34 cellular contexts compared by ENCODE assay signal in genomic region chr13:25934127-25934526, GRCh38.
"Had no signal": no experiment of that assay in that cellular context is flagged by ENCODE, and none has a peak within 500 bp of the region (broad histone marks: within the 10 kb centered on the region; RNA-seq: fewer than 3 reads in every experiment).

No MANE protein-coding gene starts in this region.

- H3K9me3 ChIP-seq: adrenal gland, ascending aorta, body of pancreas, breast epithelium had no signal

- H3K9me3 Mint-ChIP-seq: activated naive CD4-positive, alpha-beta T cell treated with anti-CD3 and anti-CD28 coated beads, Interleukin-2, amount 10 ng/mL, durations not matched to agents 7 days and 5 days; activated naive CD8-positive, alpha-beta T cell treated with anti-CD3 and anti-CD28 coated beads for 36 hours; activated naive CD8-positive, alpha-beta T cell treated with anti-CD3 and anti-CD28 coated beads, Interleukin-2, amount 10 ng/mL, durations not matched to agents 7 days and 5 days; activated naive CD8-positive, alpha-beta T cell treated with anti-CD3 and anti-CD28 coated beads, Interleukin-2, amount 50 U/mL, for 24 hours; activated T-cell treated with anti-CD3 and anti-CD28 coated beads, Interleukin-2, amount 50 U/mL, for 24 hours; activated T-cell treated with anti-CD3 and anti-CD28 coated beads, Interleukin-2, amount 50 U/mL, for 4 hours; activated T-cell treated with anti-CD3 and anti-CD28 coated beads, Interleukin-2, amount 50 U/mL, for 72 hours; activated T-helper 1 cell treated with anti-CD3 and anti-CD28 coated beads, Interleukin-12 subunit alpha, Interleukin-12 subunit beta, Interleukin-2, Interleukin-4 antibody, amounts not matched to agents 30 ng/mL and 10 ng/mL and 1 ng/mL, durations not matched to agents 14 hours and 24 hours and 36 hours; activated T-helper 17 cell treated with anti-CD3 and anti-CD28 coated beads, Interleukin-2, amount 50 U/mL, for 72 hours; activated T-helper 2 cell treated with anti-CD3 and anti-CD28 coated beads, Interferon-gamma antibody, Interleukin-2, Interleukin-4, amounts not matched to agents 10 μg/mL and 5 μg/mL and 100 μg/mL, durations not matched to agents 14 hours and 24 hours and 36 hours; central memory CD8-positive, alpha-beta T cell had no signal

- DNase-seq: activated effector memory CD4-positive, alpha-beta T cell treated with anti-CD3 and anti-CD28 coated beads, Interleukin-2, amount 50 U/mL, for 16 hours; activated effector memory CD4-positive, alpha-beta T cell treated with Interleukin-2 at 50 U/mL for 16 hours; activated gamma-delta T cell; activated naive CD4-positive, alpha-beta T cell; activated naive CD4-positive, alpha-beta T cell treated with anti-CD3 and anti-CD28 coated beads, Interleukin-2, amount 10 ng/mL, durations not matched to agents 7 days and 5 days; activated naive CD4-positive, alpha-beta T cell treated with anti-CD3 and anti-CD28 coated beads, Interleukin-2, amount 50 U/mL, for 16 hours; activated naive CD4-positive, alpha-beta T cell treated with Interleukin-2 at 50 U/mL for 16 hours; activated naive CD8-positive, alpha-beta T cell treated with anti-CD3 and anti-CD28 coated beads for 36 hours; activated naive CD8-positive, alpha-beta T cell treated with anti-CD3 and anti-CD28 coated beads, Interleukin-2, amount 10 ng/mL, durations not matched to agents 7 days and 5 days; activated naive CD8-positive, alpha-beta T cell treated with anti-CD3 and anti-CD28 coated beads, Interleukin-2, amount 50 U/mL, for 24 hours; activated T-cell treated with anti-CD3 and anti-CD28 coated beads, Interleukin-2, amount 50 U/mL, for 1 hour; activated T-cell treated with anti-CD3 and anti-CD28 coated beads, Interleukin-2, amount 50 U/mL, for 24 hours; activated T-cell treated with anti-CD3 and anti-CD28 coated beads, Interleukin-2, amount 50 U/mL, for 4 hours; activated T-cell treated with anti-CD3 and anti-CD28 coated beads, Interleukin-2, amount 50 U/mL, for 48 hours; activated T-cell treated with anti-CD3 and anti-CD28 coated beads, Interleukin-2, amount 50 U/mL, for 72 hours; adrenal gland; amniotic stem cell; amygdala; anterior cingulate cortex; aorta; body of pancreas; brain microvascular endothelial cell; central memory CD4-positive, alpha-beta T cell; cerebellar nuclear complex had no signal

- H3K27ac ChIP-seq: adrenal gland, ascending aorta, body of pancreas, brain microvascular endothelial cell, breast epithelium, cardiac muscle cell had no signal

- H3K36me3 ChIP-seq: adrenal gland, ascending aorta, brain microvascular endothelial cell, breast epithelium, cardiac muscle cell had no signal

- H3K4me1 Mint-ChIP-seq: activated naive CD4-positive, alpha-beta T cell treated with anti-CD3 and anti-CD28 coated beads, Interleukin-2, amount 10 ng/mL, durations not matched to agents 7 days and 5 days; activated naive CD8-positive, alpha-beta T cell treated with anti-CD3 and anti-CD28 coated beads for 36 hours; activated naive CD8-positive, alpha-beta T cell treated with anti-CD3 and anti-CD28 coated beads, Interleukin-2, amount 10 ng/mL, durations not matched to agents 7 days and 5 days; activated naive CD8-positive, alpha-beta T cell treated with anti-CD3 and anti-CD28 coated beads, Interleukin-2, amount 50 U/mL, for 24 hours; activated T-helper 17 cell treated with anti-CD3 and anti-CD28 coated beads, Interleukin-2, amount 50 U/mL, for 72 hours; central memory CD8-positive, alpha-beta T cell had no signal

- H3K27me3 Mint-ChIP-seq: activated naive CD8-positive, alpha-beta T cell; activated naive CD8-positive, alpha-beta T cell treated with anti-CD3 and anti-CD28 coated beads, Interleukin-2, amount 50 U/mL, for 24 hours; activated T-cell treated with anti-CD3 and anti-CD28 coated beads, Interleukin-2, amount 50 U/mL, for 24 hours had no signal

- H3K36me3 Mint-ChIP-seq: activated naive CD4-positive, alpha-beta T cell treated with anti-CD3 and anti-CD28 coated beads, Interleukin-2, amount 10 ng/mL, durations not matched to agents 7 days and 5 days; activated naive CD8-positive, alpha-beta T cell; activated naive CD8-positive, alpha-beta T cell treated with anti-CD3 and anti-CD28 coated beads for 36 hours; activated naive CD8-positive, alpha-beta T cell treated with anti-CD3 and anti-CD28 coated beads, Interleukin-2, amount 10 ng/mL, durations not matched to agents 7 days and 5 days; brain had no signal

- H3K4me1 ChIP-seq: adrenal gland, ascending aorta, body of pancreas, breast epithelium had no signal

- H3K27me3 ChIP-seq: adrenal gland, ascending aorta, body of pancreas, brain microvascular endothelial cell, breast epithelium, cardiac muscle cell had no signal

- H3K4me3 ChIP-seq: adrenal gland, ascending aorta, body of pancreas, breast epithelium, cardiac muscle cell had no signal

- H3K27ac Mint-ChIP-seq: activated naive CD4-positive, alpha-beta T cell treated with anti-CD3 and anti-CD28 coated beads, Interleukin-2, amount 10 ng/mL, durations not matched to agents 7 days and 5 days; activated naive CD4-positive, alpha-beta T cell treated with anti-CD3 and anti-CD28 coated beads, Interleukin-2, amount 50 U/mL, for 72 hours; activated naive CD8-positive, alpha-beta T cell; activated naive CD8-positive, alpha-beta T cell treated with anti-CD3 and anti-CD28 coated beads for 36 hours; activated naive CD8-positive, alpha-beta T cell treated with anti-CD3 and anti-CD28 coated beads, Interleukin-2, amount 10 ng/mL, durations not matched to agents 7 days and 5 days; activated naive CD8-positive, alpha-beta T cell treated with anti-CD3 and anti-CD28 coated beads, Interleukin-2, amount 50 U/mL, for 24 hours; activated T-cell treated with anti-CD3 and anti-CD28 coated beads, Interleukin-2, amount 50 U/mL, for 24 hours; activated T-cell treated with anti-CD3 and anti-CD28 coated beads, Interleukin-2, amount 50 U/mL, for 72 hours; activated T-helper 1 cell treated with anti-CD3 and anti-CD28 coated beads, Interleukin-12 subunit alpha, Interleukin-12 subunit beta, Interleukin-2, Interleukin-4 antibody, amounts not matched to agents 30 ng/mL and 10 ng/mL and 1 ng/mL, durations not matched to agents 14 hours and 24 hours and 36 hours; activated T-helper 17 cell treated with anti-CD3 and anti-CD28 coated beads, Interleukin-2, amount 50 U/mL, for 72 hours; activated T-helper 2 cell treated with anti-CD3 and anti-CD28 coated beads, Interferon-gamma antibody, Interleukin-2, Interleukin-4, amounts not matched to agents 10 μg/mL and 5 μg/mL and 100 μg/mL, durations not matched to agents 14 hours and 24 hours and 36 hours had no signal

- ATAC-seq: activated naive CD4-positive, alpha-beta T cell treated with anti-CD3 and anti-CD28 coated beads, Interleukin-2, amount 50 U/mL, for 72 hours; activated naive CD8-positive, alpha-beta T cell treated with anti-CD3 and anti-CD28 coated beads, Interleukin-2, amount 50 U/mL, for 24 hours; activated T-cell treated with anti-CD3 and anti-CD28 coated beads, Interleukin-2, amount 50 U/mL, for 4 hours; activated T-cell treated with anti-CD3 and anti-CD28 coated beads, Interleukin-2, amount 50 U/mL, for 72 hours; activated T-helper 17 cell treated with anti-CD3 and anti-CD28 coated beads, Interleukin-2, amount 50 U/mL, for 72 hours; body of pancreas had no signal

- H3K4me3 Mint-ChIP-seq: activated naive CD4-positive, alpha-beta T cell treated with anti-CD3 and anti-CD28 coated beads, Interleukin-2, amount 10 ng/mL, durations not matched to agents 7 days and 5 days; activated naive CD8-positive, alpha-beta T cell; activated naive CD8-positive, alpha-beta T cell treated with anti-CD3 and anti-CD28 coated beads for 36 hours; activated naive CD8-positive, alpha-beta T cell treated with anti-CD3 and anti-CD28 coated beads, Interleukin-2, amount 10 ng/mL, durations not matched to agents 7 days and 5 days; activated naive CD8-positive, alpha-beta T cell treated with anti-CD3 and anti-CD28 coated beads, Interleukin-2, amount 50 U/mL, for 24 hours; activated T-cell treated with anti-CD3 and anti-CD28 coated beads, Interleukin-2, amount 50 U/mL, for 24 hours; activated T-cell treated with anti-CD3 and anti-CD28 coated beads, Interleukin-2, amount 50 U/mL, for 4 hours; activated T-cell treated with anti-CD3 and anti-CD28 coated beads, Interleukin-2, amount 50 U/mL, for 72 hours; activated T-helper 1 cell treated with anti-CD3 and anti-CD28 coated beads, Interleukin-12 subunit alpha, Interleukin-12 subunit beta, Interleukin-2, Interleukin-4 antibody, amounts not matched to agents 30 ng/mL and 10 ng/mL and 1 ng/mL, durations not matched to agents 14 hours and 24 hours and 36 hours; activated T-helper 17 cell treated with anti-CD3 and anti-CD28 coated beads, Interleukin-2, amount 50 U/mL, for 72 hours; brain; central memory CD8-positive, alpha-beta T cell had no signal
